11 cellular contexts compared by ENCODE assay signal in the genomic region with DNA sequence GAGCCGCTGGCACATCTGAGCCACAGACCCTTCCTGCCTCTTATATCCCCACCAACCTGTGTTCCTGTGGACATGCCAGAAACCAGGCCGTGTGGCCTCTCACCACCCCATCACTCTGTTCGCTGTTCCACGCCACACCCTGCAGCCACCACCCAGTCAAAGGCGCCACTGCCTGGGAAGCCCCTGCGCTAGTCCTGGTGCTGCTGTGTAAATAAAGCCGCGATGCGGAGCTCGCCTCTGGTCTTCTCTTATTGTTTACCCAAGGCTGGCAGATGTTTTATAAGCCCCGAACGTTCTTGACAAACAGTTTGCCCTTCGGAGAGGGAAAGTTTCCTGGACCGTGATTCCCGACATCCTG.
DNase-seq lines count a peak whose midpoint lies in the region; ATAC-seq and TF ChIP-seq lines count a peak whose summit lies in the region.
"Had no signal": no experiment of that assay in that cellular context is flagged by ENCODE, and none has a peak within 500 bp of the region (broad histone marks: within the 10 kb centered on the region; RNA-seq: fewer than 3 reads in every experiment).

No MANE protein-coding gene starts in this region.

- H3K4me1 Mint-ChIP-seq in GM23338 (peaks cover 27% of the 10 kb centered on the region), endodermal cell (no peaks in the 10 kb centered on the region)
- H3K4me1 Mint-ChIP-seq in naive thymus-derived CD8-positive, alpha-beta T cell = peaks cover 0 to 6% (median 0%) of the 10 kb centered on the region in 4 donors

- H2AFZ ChIP-seq in GM23338 = no peak overlapping the region

- no peaks in the 10 kb centered on the region for H3F3A ChIP-seq in GM23338 (replicated peaks; ENCODE audit: low read depth)

- H3K4me2 ChIP-seq in GM23338 = no peak overlapping the region

- no peaks in the 10 kb centered on the region for H4K20me1 ChIP-seq in GM23338 (replicated peaks; ENCODE audit: insufficient read depth)

- peak overlapping the region; percentile 72 for H3K27ac ChIP-seq in GM23338 (ENCODE audit: low read depth)
- H3K27ac ChIP-seq in endodermal cell (ENCODE audit: low read depth, low read length) = no peak overlapping the region
- peak overlapping the region; percentile 94 for H3K27ac ChIP-seq in rectal smooth muscle tissue (ENCODE audit: low read depth, low read length)

- no peaks in the 10 kb centered on the region for H3K79me2 ChIP-seq in GM23338 (replicated peaks; ENCODE audit: insufficient read depth)

- POLR2A ChIA-PET in naive thymus-derived CD8-positive, alpha-beta T cell (lab: Charles Lee) = no interaction called here

- H3K27ac Mint-ChIP-seq in GM23338 = peak overlapping the region; percentile 55; the same call in 1 of the 2 replicates
- H3K27ac Mint-ChIP-seq in endodermal cell = no peak overlapping the region
- H3K27ac Mint-ChIP-seq in naive thymus-derived CD8-positive, alpha-beta T cell = no peak overlapping the region
- H3K27ac Mint-ChIP-seq: T-helper 1 cell treated with Interleukin-12 subunit alpha and Interleukin-12 subunit beta and Interleukin-4 antibody, amounts not matched to agents 30 μg/mL and 1 μg/mL, for 36 hours had no signal

- H3K4me1 ChIP-seq in GM23338 (ENCODE audit: insufficient read depth) = peaks cover 4% of the 10 kb centered on the region; the same call in 1 of the 2 replicates
- H3K4me1 ChIP-seq in endodermal cell (ENCODE audit: control insufficient read depth, insufficient read depth, low read length) = no peaks in the 10 kb centered on the region
- H3K4me1 ChIP-seq in rectal smooth muscle tissue (ENCODE audit: control insufficient read depth, insufficient read depth, low read length) = peaks cover 35% of the 10 kb centered on the region
- H3K4me1 ChIP-seq: Caco-2 had no signal

- DNase-seq in GM23338 (ENCODE audit: low spot score) = no peak
- DNase-seq in NCI-H526 (lab: John Stamatoyannopoulos, UW) = peak; percentile 29 to 70
- peak; percentile 46 for DNase-seq in endodermal cell
- no peak for DNase-seq in NK-92 (lab: John Stamatoyannopoulos, UW; ENCODE audit: unreplicated experiment)
- DNase-seq in naive thymus-derived CD8-positive, alpha-beta T cell = no peak
- no peak for DNase-seq in stimulated activated naive CD4-positive, alpha-beta T cell (lab: John Stamatoyannopoulos, UW)
- DNase-seq: Caco-2, NCI-H2171 treated with DMSO at 0.1 percent for 48 hours had no signal

- H3K36me3 ChIP-seq in GM23338 (ENCODE audit: insufficient read depth) (no peaks in the 10 kb centered on the region), endodermal cell (ENCODE audit: control insufficient read depth, insufficient read depth, low read length) (no peaks in the 10 kb centered on the region), rectal smooth muscle tissue (ENCODE audit: control insufficient read depth, insufficient read depth, low read length) (no peaks in the 10 kb centered on the region)

- ATAC-seq in GM23338 (no peak), HG03354 (IDR thresholded peaks at IDR 0.05; ENCODE audit: poor library complexity, severe bottlenecking, unreplicated experiment) (no peak)
- no peak for ATAC-seq in naive thymus-derived CD8-positive, alpha-beta T cell

- H3K4me3 Mint-ChIP-seq in GM23338 (no peak overlapping the region), endodermal cell (no peak overlapping the region)
- no peak overlapping the region for H3K4me3 Mint-ChIP-seq in naive thymus-derived CD8-positive, alpha-beta T cell
- H3K4me3 Mint-ChIP-seq: T-helper 1 cell treated with Interleukin-12 subunit alpha and Interleukin-12 subunit beta and Interleukin-4 antibody, amounts not matched to agents 30 μg/mL and 1 μg/mL, for 36 hours had no signal

- H3K9me3 Mint-ChIP-seq in GM23338 (no peaks in the 10 kb centered on the region), endodermal cell (no peaks in the 10 kb centered on the region)
- H3K9me3 Mint-ChIP-seq in naive thymus-derived CD8-positive, alpha-beta T cell = no peaks in the 10 kb centered on the region
- H3K9me3 Mint-ChIP-seq: T-helper 1 cell treated with Interleukin-12 subunit alpha and Interleukin-12 subunit beta and Interleukin-4 antibody, amounts not matched to agents 30 μg/mL and 1 μg/mL, for 36 hours had no signal

- H3K27me3 Mint-ChIP-seq in GM23338 (ENCODE audit: insufficient read depth, low read depth, poor library complexity) (peaks cover under 1% of the 10 kb centered on the region), endodermal cell (ENCODE audit: insufficient read depth) (no peaks in the 10 kb centered on the region)
- H3K27me3 Mint-ChIP-seq in naive thymus-derived CD8-positive, alpha-beta T cell = no peaks in the 10 kb centered on the region

- H3K4me3 ChIP-seq in GM23338 = no peak overlapping the region
- no peak overlapping the region for H3K4me3 ChIP-seq in endodermal cell (ENCODE audit: low read length)
- H3K4me3 ChIP-seq in rectal smooth muscle tissue (ENCODE audit: low read length) = peak overlapping the region; percentile 62

- H3K36me3 Mint-ChIP-seq in GM23338 (ENCODE audit: low read depth) = peaks cover 7% of the 10 kb centered on the region; the same call in 2 of the 3 replicates
- H3K36me3 Mint-ChIP-seq in endodermal cell (ENCODE audit: low read depth) = peaks cover 9% of the 10 kb centered on the region
- H3K36me3 Mint-ChIP-seq in naive thymus-derived CD8-positive, alpha-beta T cell = peaks cover 0 to 12% (median 9%) of the 10 kb centered on the region in 3 donors

- no peaks in the 10 kb centered on the region for H3K9me3 ChIP-seq in endodermal cell (ENCODE audit: control insufficient read depth, low read length)
- H3K9me3 ChIP-seq: Caco-2 had no signal

- H3K9me2 ChIP-seq in GM23338 (ENCODE audit: insufficient read depth) = no peaks in the 10 kb centered on the region

- H3K27me3 ChIP-seq in GM23338 (ENCODE audit: insufficient read depth) (no peaks in the 10 kb centered on the region), endodermal cell (ENCODE audit: control insufficient read depth, insufficient read depth, low read length, poor library complexity, severe bottlenecking) (no peaks in the 10 kb centered on the region), rectal smooth muscle tissue (ENCODE audit: control insufficient read depth, insufficient read depth, low read length) (no peaks in the 10 kb centered on the region)

- no peak overlapping the region for H3K9ac ChIP-seq in endodermal cell (ENCODE audit: extremely low read depth, low read length, poor library complexity, severe bottlenecking)
- no peak overlapping the region for H3K9ac ChIP-seq in rectal smooth muscle tissue (ENCODE audit: low read length)

- WGBS in endodermal cell (ENCODE audit: insufficient coverage in 1 of 2, insufficient read length in 1 of 2), 2 experiments = 84 to 91% methylated on average over 12 to 15 of the region's 15 CpGs

- no peak for TF ChIP-seq CTCF in GM23338 (conservative IDR thresholded peaks at IDR 0.05; ENCODE audit: low read depth in 2 of 2)
- TF ChIP-seq CTCF in endodermal cell (conservative IDR thresholded peaks at IDR 0.05) = no peak

TF ChIP-seq in GM23338, 12 proteins besides CTCF, POLR2A, EP300 and RAD21 (continues in another document):
- no peak for TF ChIP-seq CREB1 (CRISPR knock-in tag; IDR thresholded peaks at IDR 0.05; ENCODE audit: low read depth)
- no peak for TF ChIP-seq EZH2phosphoT487 (IDR thresholded peaks at IDR 0.05; ENCODE audit: unreplicated experiment)
- TF ChIP-seq, protein P1, sequence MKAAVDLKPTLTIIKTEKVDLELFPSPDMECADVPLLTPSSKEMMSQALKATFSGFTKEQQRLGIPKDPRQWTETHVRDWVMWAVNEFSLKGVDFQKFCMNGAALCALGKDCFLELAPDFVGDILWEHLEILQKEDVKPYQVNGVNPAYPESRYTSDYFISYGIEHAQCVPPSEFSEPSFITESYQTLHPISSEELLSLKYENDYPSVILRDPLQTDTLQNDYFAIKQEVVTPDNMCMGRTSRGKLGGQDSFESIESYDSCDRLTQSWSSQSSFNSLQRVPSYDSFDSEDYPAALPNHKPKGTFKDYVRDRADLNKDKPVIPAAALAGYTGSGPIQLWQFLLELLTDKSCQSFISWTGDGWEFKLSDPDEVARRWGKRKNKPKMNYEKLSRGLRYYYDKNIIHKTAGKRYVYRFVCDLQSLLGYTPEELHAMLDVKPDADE (IDR thresholded peaks at IDR 0.05) = no peak
- no peak for TF ChIP-seq POLR2AphosphoS5 (IDR thresholded peaks at IDR 0.05; ENCODE audit: low read depth)
- TF ChIP-seq EZH2 (IDR thresholded peaks at IDR 0.05; ENCODE audit: low read depth, unreplicated experiment) = no peak
- no peak for TF ChIP-seq NANOG (IDR thresholded peaks at IDR 0.05; ENCODE audit: borderline replicate concordance)
- no peak for TF ChIP-seq STAT1 (IDR thresholded peaks at IDR 0.05; ENCODE audit: unreplicated experiment)
- TF ChIP-seq ZNF331 (CRISPR knock-in tag; IDR thresholded peaks at IDR 0.05; ENCODE audit: low read depth) = no peak
- no peak for TF ChIP-seq ZNF114 (CRISPR knock-in tag; IDR thresholded peaks at IDR 0.05)
- TF ChIP-seq, protein P2, sequence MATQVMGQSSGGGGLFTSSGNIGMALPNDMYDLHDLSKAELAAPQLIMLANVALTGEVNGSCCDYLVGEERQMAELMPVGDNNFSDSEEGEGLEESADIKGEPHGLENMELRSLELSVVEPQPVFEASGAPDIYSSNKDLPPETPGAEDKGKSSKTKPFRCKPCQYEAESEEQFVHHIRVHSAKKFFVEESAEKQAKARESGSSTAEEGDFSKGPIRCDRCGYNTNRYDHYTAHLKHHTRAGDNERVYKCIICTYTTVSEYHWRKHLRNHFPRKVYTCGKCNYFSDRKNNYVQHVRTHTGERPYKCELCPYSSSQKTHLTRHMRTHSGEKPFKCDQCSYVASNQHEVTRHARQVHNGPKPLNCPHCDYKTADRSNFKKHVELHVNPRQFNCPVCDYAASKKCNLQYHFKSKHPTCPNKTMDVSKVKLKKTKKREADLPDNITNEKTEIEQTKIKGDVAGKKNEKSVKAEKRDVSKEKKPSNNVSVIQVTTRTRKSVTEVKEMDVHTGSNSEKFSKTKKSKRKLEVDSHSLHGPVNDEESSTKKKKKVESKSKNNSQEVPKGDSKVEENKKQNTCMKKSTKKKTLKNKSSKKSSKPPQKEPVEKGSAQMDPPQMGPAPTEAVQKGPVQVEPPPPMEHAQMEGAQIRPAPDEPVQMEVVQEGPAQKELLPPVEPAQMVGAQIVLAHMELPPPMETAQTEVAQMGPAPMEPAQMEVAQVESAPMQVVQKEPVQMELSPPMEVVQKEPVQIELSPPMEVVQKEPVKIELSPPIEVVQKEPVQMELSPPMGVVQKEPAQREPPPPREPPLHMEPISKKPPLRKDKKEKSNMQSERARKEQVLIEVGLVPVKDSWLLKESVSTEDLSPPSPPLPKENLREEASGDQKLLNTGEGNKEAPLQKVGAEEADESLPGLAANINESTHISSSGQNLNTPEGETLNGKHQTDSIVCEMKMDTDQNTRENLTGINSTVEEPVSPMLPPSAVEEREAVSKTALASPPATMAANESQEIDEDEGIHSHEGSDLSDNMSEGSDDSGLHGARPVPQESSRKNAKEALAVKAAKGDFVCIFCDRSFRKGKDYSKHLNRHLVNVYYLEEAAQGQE (IDR thresholded peaks at IDR 0.05; ENCODE audit: unreplicated experiment) = no peak

Comparison
In these comparisons a context has a peak if more than half of its experiments do, and no peak if none do; other contexts are left out.
1. DNase-seq: peak in NCI-H526 (2 of 2) and endodermal cell (single experiment); none in GM23338 (single experiment), NK-92 (single experiment), naive thymus-derived CD8-positive, alpha-beta T cell (0 of 10) and stimulated activated naive CD4-positive, alpha-beta T cell (0 of 6).